In genomic region chr17:55769625-55770000, GRCh38 we compare ENCODE assay signal across 12 cellular contexts. TPM values are rescaled to one million over a fixed set of nuclear protein-coding genes. Genes with fewer than 3 reads are reported as not detected.
DNase-seq lines count a peak whose midpoint lies in the region; ATAC-seq and TF ChIP-seq lines count a peak whose summit lies in the region.
"Had no signal": no experiment of that assay in that cellular context is flagged by ENCODE, and none has a peak within 500 bp of the region (broad histone marks: within the 10 kb centered on the region; RNA-seq: fewer than 3 reads in every experiment).

No MANE protein-coding gene starts in this region.

- H3K4me3 ChIP-seq in AG04450 (ENCODE audit: low read depth, low read length) (no peak overlapping the region), IMR-90 (ENCODE audit: insufficient read depth, low read depth, low read length) (no peak overlapping the region), choroid plexus epithelial cell (ENCODE audit: low read depth, low read length) (no peak overlapping the region), mucosa of descending colon (no peak overlapping the region)
- H3K4me3 ChIP-seq: Peyer's patch had no signal

- peaks cover 11% of the 10 kb centered on the region for H3K36me3 Mint-ChIP-seq in activated naive CD4-positive, alpha-beta T cell treated with anti-CD3 and anti-CD28 coated beads for 36 hours (ENCODE audit: low read depth)

- no peak overlapping the region for H3K9ac ChIP-seq in IMR-90 (ENCODE audit: low read depth, low read length)

- H3K4ac ChIP-seq in IMR-90 (ENCODE audit: low read depth, low read length), result no peak overlapping the region; the same call in 1 of the 2 replicates

- WGBS in IMR-90 (ENCODE audit: extremely low coverage in 2 of 2, insufficient read length in 1 of 2), 2 experiments, result 40% methylated on average over 1 of the region's 6 CpGs; no CpG with 5 or more reads in 1 of the 2 experiments

- H2AK5ac ChIP-seq in IMR-90 (ENCODE audit: low read depth, low read length), result no peak overlapping the region

- in situ Hi-C loops in IMR-90 (cut with MboI; ENCODE audit: low sequenced_read_pairs), result no loop called here

- CTCF ChIA-PET in AG04450 (lab: Charles Lee), result interaction anchor here (0.7 to 8.2 kb wide), 21 partner anchors 12 to 947 kb away, joined by 3 to 242 read pairs (median 9); partner anchors contain the start of genes PCTP and TMEM100
- CTCF ChIA-PET in IMR-90 (lab: Yijun Ruan, JAX), result interaction anchor here (0.5 to 1.9 kb wide), 8 partner anchors 10 to 369 kb away, joined by 3 to 7 read pairs (median 4); partner anchors contain the start of gene TMEM100
- CTCF ChIA-PET in activated naive CD4-positive, alpha-beta T cell treated with anti-CD3 and anti-CD28 coated beads for 36 hours (lab: Charles Lee), result interaction anchor here (1.0 to 4.0 kb wide), 7 partner anchors 12 to 244 kb away, joined by 3 to 32 read pairs (median 4); no protein-coding TSS in a partner anchor

- peak overlapping the region; percentile 1 for H3K18ac ChIP-seq in IMR-90 (ENCODE audit: low read depth, low read length)

- intact Hi-C loops in IMR-90 (cut with micrococcal nuclease) (no loop called here), mucosa of descending colon (cut with DNase I, micrococcal nuclease) (no loop called here)
- intact Hi-C loops in activated naive CD4-positive, alpha-beta T cell treated with anti-CD3 and anti-CD28 coated beads for 36 hours (cut with micrococcal nuclease), result no loop called here

- peak; percentile 85 for ATAC-seq in IMR-90 (ENCODE audit: low read depth)
- ATAC-seq in mucosa of descending colon, result peak; percentile 17
- ATAC-seq in GM21825 (IDR thresholded peaks at IDR 0.05; ENCODE audit: unreplicated experiment), result no peak
- ATAC-seq in GM19463 (IDR thresholded peaks at IDR 0.05; ENCODE audit: unreplicated experiment), result no peak
- no peak for ATAC-seq in HG03354 (IDR thresholded peaks at IDR 0.05; ENCODE audit: poor library complexity, severe bottlenecking, unreplicated experiment)
- ATAC-seq: stimulated activated memory B cell treated with anti-CD40 and anti-IgM and Interleukin-4, amounts not matched to agents 10 μg/mL and 1 μg/mL and 100 μg/mL, for 72 hours had no signal

- H3K9me3 ChIP-seq in AG04450 (ENCODE audit: control insufficient read depth, insufficient read depth, low read length) (no peaks in the 10 kb centered on the region; the same call in 1 of the 2 replicates), IMR-90 (ENCODE audit: control insufficient read depth, insufficient read depth, low read length) (no peaks in the 10 kb centered on the region), mucosa of descending colon (no peaks in the 10 kb centered on the region)
- H3K9me3 ChIP-seq: Peyer's patch had no signal

- POLR2A ChIA-PET in AG04450 (lab: Yijun Ruan, JAX), result interaction anchor here (1.2 kb wide), 1 partner anchor 19 kb away, joined by 3 read pairs; the partner anchor contains the start of gene PCTP
- POLR2A ChIA-PET in IMR-90 (lab: Charles Lee; ENCODE audit: unreplicated experiment), result no interaction called here

- TF ChIP-seq POLR2A in IMR-90 (IDR thresholded peaks at IDR 0.05; ENCODE audit: low read depth, low read length), result no peak

- no peak overlapping the region for H2BK15ac ChIP-seq in IMR-90 (ENCODE audit: low read depth, low read length)

- no peaks in the 10 kb centered on the region for H3K4me1 Mint-ChIP-seq in activated naive CD4-positive, alpha-beta T cell treated with anti-CD3 and anti-CD28 coated beads for 36 hours (ENCODE audit: low read depth)
- H3K4me1 Mint-ChIP-seq: IgD-negative memory B cell; stimulated activated memory B cell treated with anti-CD40 and anti-IgM and Interleukin-4, amounts not matched to agents 10 μg/mL and 1 μg/mL and 100 μg/mL, for 72 hours had no signal

- H3K14ac ChIP-seq in IMR-90 (replicated peaks; ENCODE audit: low read depth, low read length), result peak overlapping the region; percentile 49; the same call in 1 of the 2 replicates

- dilution Hi-C loops in IMR-90 (cut with HindIII; ENCODE audit: low sequenced_read_pairs, unreplicated experiment), result no loop called here

- no peak overlapping the region for H3K27ac Mint-ChIP-seq in activated naive CD4-positive, alpha-beta T cell treated with anti-CD3 and anti-CD28 coated beads for 36 hours
- H3K27ac Mint-ChIP-seq: IgD-negative memory B cell; stimulated activated memory B cell treated with anti-CD40 and anti-IgM and Interleukin-4, amounts not matched to agents 10 μg/mL and 1 μg/mL and 100 μg/mL, for 72 hours had no signal

- H2BK120ac ChIP-seq in IMR-90 (ENCODE audit: low read depth, low read length), result no peak overlapping the region

- no peak for TF ChIP-seq RAD21 in IMR-90 (IDR thresholded peaks at IDR 0.05; ENCODE audit: low read length)

- H3K23ac ChIP-seq in IMR-90 (ENCODE audit: low read depth, low read length), result 0 out of 2 replicates have a peak overlapping the region, but pooled peaks have one; percentile 48

- H4K20me1 ChIP-seq in IMR-90 (ENCODE audit: insufficient read depth, low read length), result peaks cover 4% of the 10 kb centered on the region; the same call in 1 of the 2 replicates

- no peak overlapping the region for H4K5ac ChIP-seq in IMR-90 (ENCODE audit: low read depth, low read length)

- DNase-seq in AG04450 (ENCODE audit: low read depth, low spot score), result peak; percentile 41
- DNase-seq in IMR-90, result peak; percentile 87
- DNase-seq in choroid plexus epithelial cell (ENCODE audit: low read depth), result peak; percentile 78
- DNase-seq in mucosa of descending colon, result no peak
- DNase-seq in activated naive CD4-positive, alpha-beta T cell treated with anti-CD3 and anti-CD28 coated beads for 36 hours, result no peak
- DNase-seq: Peyer's patch had no signal

- no peak overlapping the region for H3K4me3 Mint-ChIP-seq in activated naive CD4-positive, alpha-beta T cell treated with anti-CD3 and anti-CD28 coated beads for 36 hours
- H3K4me3 Mint-ChIP-seq: IgD-negative memory B cell; stimulated activated memory B cell treated with anti-CD40 and anti-IgM and Interleukin-4, amounts not matched to agents 10 μg/mL and 1 μg/mL and 100 μg/mL, for 72 hours had no signal

- H2AK9ac ChIP-seq in IMR-90 (replicated peaks; ENCODE audit: low read depth, low read length, poor library complexity), result no peak overlapping the region

- H3K27ac ChIP-seq in AG04450 (ENCODE audit: low read depth, low read length) (peak overlapping the region; percentile 78), IMR-90 (ENCODE audit: insufficient read depth, low read length) (peak overlapping the region; percentile 70; the same call in 1 of the 2 replicates)

- peaks cover 8% of the 10 kb centered on the region for H3K4me1 ChIP-seq in IMR-90 (ENCODE audit: control insufficient read depth, insufficient read depth, low read length)
- no peaks in the 10 kb centered on the region for H3K4me1 ChIP-seq in mucosa of descending colon (ENCODE audit: low read depth)

- peak overlapping the region; percentile 45 for H3K4me2 ChIP-seq in IMR-90 (ENCODE audit: low read depth, low read length)

- no peaks in the 10 kb centered on the region for H3K27me3 ChIP-seq in AG04450 (ENCODE audit: control insufficient read depth, insufficient read depth, low read length)
- H3K27me3 ChIP-seq in IMR-90 (ENCODE audit: control insufficient read depth, insufficient read depth, low read length), result no peaks in the 10 kb centered on the region
- H3K27me3 ChIP-seq: Peyer's patch had no signal

- no peak overlapping the region for H4K91ac ChIP-seq in IMR-90 (ENCODE audit: insufficient read depth, low read depth, low read length)

- no peak overlapping the region for H2BK20ac ChIP-seq in IMR-90 (ENCODE audit: low read depth, low read length)

- no peaks in the 10 kb centered on the region for H3K27me3 Mint-ChIP-seq in activated naive CD4-positive, alpha-beta T cell treated with anti-CD3 and anti-CD28 coated beads for 36 hours (ENCODE audit: low read depth)
- H3K27me3 Mint-ChIP-seq: IgD-negative memory B cell; stimulated activated memory B cell treated with anti-CD40 and anti-IgM and Interleukin-4, amounts not matched to agents 10 μg/mL and 1 μg/mL and 100 μg/mL, for 72 hours had no signal

- no TSS peak for BruUV-seq in IMR-90 (replicated peaks; lab: Mats Ljungman, UMichigan)

- peak overlapping the region; percentile 62 for H2BK5ac ChIP-seq in IMR-90 (ENCODE audit: low read depth, low read length, poor library complexity, severe bottlenecking)

- peaks cover 22% of the 10 kb centered on the region for H3K36me3 ChIP-seq in IMR-90 (ENCODE audit: control insufficient read depth, insufficient read depth, low read length)
- no peaks in the 10 kb centered on the region for H3K36me3 ChIP-seq in mucosa of descending colon (ENCODE audit: low read depth)

- 0 out of 4 replicates have a peak overlapping the region, but pooled peaks of 1 of the 2 experiments have one; percentile 15 for H4K8ac ChIP-seq in IMR-90 (ENCODE audit: low read depth in 2 of 2, low read length in 2 of 2)

- no peaks in the 10 kb centered on the region; a peak in 2 of 4 replicates for H3K79me1 ChIP-seq in IMR-90 (ENCODE audit: low read depth in 1 of 2, low read length in 2 of 2)

- H3K9me1 ChIP-seq in IMR-90 (ENCODE audit: insufficient read depth, low read length), result peaks cover 9% of the 10 kb centered on the region

- no peaks in the 10 kb centered on the region for H3K9me3 Mint-ChIP-seq in activated naive CD4-positive, alpha-beta T cell treated with anti-CD3 and anti-CD28 coated beads for 36 hours
- H3K9me3 Mint-ChIP-seq: IgD-negative memory B cell; stimulated activated memory B cell treated with anti-CD40 and anti-IgM and Interleukin-4, amounts not matched to agents 10 μg/mL and 1 μg/mL and 100 μg/mL, for 72 hours had no signal

- peak overlapping the region; percentile 62 for H2AFZ ChIP-seq in IMR-90 (replicated peaks; ENCODE audit: low read length, poor library complexity)

- no peak overlapping the region for H3K56ac ChIP-seq in IMR-90 (ENCODE audit: extremely low read depth, insufficient read depth, low read length)

- no peak for TF ChIP-seq CTCF in AG04450 (IDR thresholded peaks at IDR 0.05; ENCODE audit: low read depth, low read length)
- no peak for TF ChIP-seq CTCF in IMR-90 (conservative IDR thresholded peaks at IDR 0.05; ENCODE audit: low read depth, low read length)
- no peak for TF ChIP-seq CTCF in choroid plexus epithelial cell (conservative IDR thresholded peaks at IDR 0.05; ENCODE audit: low read depth, low read length)
- no peak for TF ChIP-seq CTCF in mucosa of descending colon (IDR thresholded peaks at IDR 0.05)

RNA-seq across cellular contexts. Expression of gene PCTP, which starts 18.8 kb away (rescaled TPM):
- polyA plus RNA-seq in AG04450 (2011; rRNA removed), result 17.3 and 20.5 TPM in 2 replicates
- polyA minus RNA-seq in AG04450 (2011; rRNA and poly(A)+ RNA removed), result 15.9 and 17.4 TPM in 2 replicates
- 12.9 and 18.1 TPM in 2 replicates for total RNA-seq in IMR-90 (2012; rRNA removed)
- polyA plus RNA-seq in IMR-90 (2012; rRNA removed), result 10.5 and 11.6 TPM in 2 replicates
- polyA plus RNA-seq in IMR-90 (2012; cell fraction: cytosol; rRNA removed), result 5.0 and 6.1 TPM in 2 replicates
- polyA plus RNA-seq in IMR-90 (2012; cell fraction: nucleus; rRNA removed; ENCODE audit: low replicate concordance), result 3.1 and 12.3 TPM in 2 replicates
- 10 to 100 TPM; 25.8 to 41.2 (median 28.6) TPM for total RNA-seq in mucosa of descending colon
- total RNA-seq in activated naive CD4-positive, alpha-beta T cell treated with anti-CD3 and anti-CD28 coated beads for 36 hours, result 10 to 100 TPM in 1 of 2 experiments, 1 to 10 TPM in 1; 8.8 to 10.3 TPM

RNA-seq across cellular contexts. Expression of gene TMEM100, which starts 46.9 kb away (rescaled TPM):
- polyA plus RNA-seq in AG04450 (2011; rRNA removed), result 0.63 and 0.67 TPM in 2 replicates
- 0.56 and 1.0 TPM in 2 replicates for polyA minus RNA-seq in AG04450 (2011; rRNA and poly(A)+ RNA removed)
- total RNA-seq in IMR-90 (2012; rRNA removed), result 0.28 and 0.36 TPM in 2 replicates
- 0.16 and 0.21 TPM in 2 replicates for polyA plus RNA-seq in IMR-90 (2012; rRNA removed)
- 0.10 and 0.18 TPM in 2 replicates for polyA plus RNA-seq in IMR-90 (2012; cell fraction: cytosol; rRNA removed)
- 0.11 and 0.13 TPM in 2 replicates for polyA plus RNA-seq in IMR-90 (2012; cell fraction: nucleus; rRNA removed; ENCODE audit: low replicate concordance)
- total RNA-seq in mucosa of descending colon, result 10 to 100 TPM in 1 of 3 donors, 1 to 10 TPM in 2; 2.8 to 14.2 (median 7.5) TPM
- not detected for total RNA-seq in activated naive CD4-positive, alpha-beta T cell treated with anti-CD3 and anti-CD28 coated beads for 36 hours
- total RNA-seq: activated CD8-positive, alpha-beta memory T cell treated with anti-CD3 and anti-CD28 coated beads for 36 hours had no signal
- polyA plus RNA-seq: IgD-negative memory B cell had no signal

Comparison
In these comparisons a context has a peak if more than half of its experiments do, and no peak if none do; other contexts are left out.
1. DNase-seq: peak in AG04450 (single experiment), IMR-90 (single experiment) and choroid plexus epithelial cell (single experiment); none in mucosa of descending colon (0 of 3) and activated naive CD4-positive, alpha-beta T cell treated with anti-CD3 and anti-CD28 coated beads for 36 hours (single experiment).
2. ATAC-seq: peak in IMR-90 (single experiment) and mucosa of descending colon (single experiment); none in GM21825 (single experiment), GM19463 (single experiment) and HG03354 (single experiment).